ENCODE assay signal across 21 cellular contexts in genomic region chr10:79355420-79356010, GRCh38. TPM values are rescaled to one million over a fixed set of nuclear protein-coding genes. Genes with fewer than 3 reads are reported as not detected.
DNase-seq lines count a peak whose midpoint lies in the region; ATAC-seq and TF ChIP-seq lines count a peak whose summit lies in the region.
"Had no signal": no experiment of that assay in that cellular context is flagged by ENCODE, and none has a peak within 500 bp of the region (broad histone marks: within the 10 kb centered on the region; RNA-seq: fewer than 3 reads in every experiment).

No MANE protein-coding gene starts in this region.

- no peak for ATAC-seq in stimulated activated effector memory CD8-positive, alpha-beta T cell treated with anti-CD3 and anti-CD28 coated beads, Interleukin-12 subunit alpha, Interleukin-12 subunit beta, amount 100 ng/mL, for 72 hours
- no peak for ATAC-seq in CD8-positive, alpha-beta T cell
- ATAC-seq: HCT116; naive thymus-derived CD8-positive, alpha-beta T cell; sciatic nerve had no signal

- no peaks in the 10 kb centered on the region for H3K9me3 ChIP-seq in CD8-positive, alpha-beta T cell (ENCODE audit: low read length)
- H3K9me3 ChIP-seq: thyroid gland had no signal

- no peak overlapping the region for H3K4me3 ChIP-seq in CD8-positive, alpha-beta T cell (ENCODE audit: low read depth, low read length)
- H3K4me3 ChIP-seq: thyroid gland had no signal

- H3K27me3 Mint-ChIP-seq in activated naive CD4-positive, alpha-beta T cell treated with anti-CD3 and anti-CD28 coated beads, Interleukin-2, amount 50 U/mL, for 24 hours, result no peaks in the 10 kb centered on the region
- H3K27me3 Mint-ChIP-seq in activated T-helper 2 cell treated with anti-CD3 and anti-CD28 coated beads, Interferon-gamma antibody, Interleukin-2, Interleukin-4, amounts not matched to agents 10 μg/mL and 5 μg/mL and 100 μg/mL, durations not matched to agents 14 hours and 24 hours and 36 hours (ENCODE audit: low read depth), result no peaks in the 10 kb centered on the region
- H3K27me3 Mint-ChIP-seq in CD8-positive, alpha-beta T cell (ENCODE audit: low read depth), result no peaks in the 10 kb centered on the region
- H3K27me3 Mint-ChIP-seq: activated naive CD8-positive, alpha-beta T cell; CD4-positive, alpha-beta T cell; naive thymus-derived CD8-positive, alpha-beta T cell had no signal

- no peaks in the 10 kb centered on the region for H3K4me1 ChIP-seq in CD8-positive, alpha-beta T cell (ENCODE audit: insufficient read depth, low read length)
- H3K4me1 ChIP-seq: parathyroid adenoma, thyroid gland had no signal

- no peaks in the 10 kb centered on the region for H3K9me3 Mint-ChIP-seq in activated naive CD4-positive, alpha-beta T cell treated with anti-CD3 and anti-CD28 coated beads, Interleukin-2, amount 50 U/mL, for 24 hours
- H3K9me3 Mint-ChIP-seq in activated T-helper 2 cell treated with anti-CD3 and anti-CD28 coated beads, Interferon-gamma antibody, Interleukin-2, Interleukin-4, amounts not matched to agents 10 μg/mL and 5 μg/mL and 100 μg/mL, durations not matched to agents 14 hours and 24 hours and 36 hours, result no peaks in the 10 kb centered on the region
- H3K9me3 Mint-ChIP-seq in stimulated activated effector memory CD8-positive, alpha-beta T cell treated with anti-CD3 and anti-CD28 coated beads, Interleukin-12 subunit alpha, Interleukin-12 subunit beta, amount 100 ng/mL, for 72 hours, result no peaks in the 10 kb centered on the region
- H3K9me3 Mint-ChIP-seq in CD8-positive, alpha-beta T cell, result no peaks in the 10 kb centered on the region
- H3K9me3 Mint-ChIP-seq: CD4-positive, alpha-beta T cell; endodermal cell had no signal

- no peak for TF ChIP-seq CTCF in GM20000 (IDR thresholded peaks at IDR 0.05; ENCODE audit: extremely low read depth, missing control alignments)
- no peak for TF ChIP-seq CTCF in CD8-positive, alpha-beta T cell (IDR thresholded peaks at IDR 0.05)

- intact Hi-C loops in activated T-helper 2 cell treated with anti-CD3 and anti-CD28 coated beads, Interferon-gamma antibody, Interleukin-2, Interleukin-4, amounts not matched to agents 10 μg/mL and 5 μg/mL and 100 μg/mL, durations not matched to agents 14 hours and 24 hours and 36 hours (cut with micrococcal nuclease), result no loop called here
- intact Hi-C loops in CD8-positive, alpha-beta T cell (cut with DNase I, micrococcal nuclease), result no loop called here

- POLR2A ChIA-PET in CD8-positive, alpha-beta T cell (lab: Charles Lee), result no interaction called here

- H3K27me3 ChIP-seq in CD8-positive, alpha-beta T cell (ENCODE audit: insufficient read depth, low read length), result no peaks in the 10 kb centered on the region
- H3K27me3 ChIP-seq: thyroid gland had no signal

- H3K36me3 ChIP-seq in CD8-positive, alpha-beta T cell (ENCODE audit: insufficient read depth, low read length), result peaks cover 31% of the 10 kb centered on the region

- no peak for DNase-seq in activated naive CD4-positive, alpha-beta T cell treated with Interleukin-2 at 50 U/mL for 16 hours
- DNase-seq in GM20000 (ENCODE audit: low spot score) (peak; percentile 2), NCI-H2107 treated with DMSO at 0.1 percent for 48 hours (lab: John Stamatoyannopoulos, UW; ENCODE audit: unreplicated experiment) (no peak), middle frontal gyrus (ENCODE audit: extremely low spot score, low spot score) (no peak)
- DNase-seq in activated T-helper 2 cell treated with anti-CD3 and anti-CD28 coated beads, Interferon-gamma antibody, Interleukin-2, Interleukin-4, amounts not matched to agents 10 μg/mL and 5 μg/mL and 100 μg/mL, durations not matched to agents 14 hours and 24 hours and 36 hours (ENCODE audit: low spot score), result no peak
- DNase-seq in stimulated activated effector memory CD8-positive, alpha-beta T cell treated with anti-CD3 and anti-CD28 coated beads, Interleukin-12 subunit alpha, Interleukin-12 subunit beta, amount 100 ng/mL, for 72 hours (ENCODE audit: low spot score in 2 of 2), result peak in 1 of 2 donors; percentile 45
- DNase-seq in CD8-positive, alpha-beta T cell, result no peak
- DNase-seq: activated CD4-positive, alpha-beta T cell treated with anti-CD3 and anti-CD28 coated beads, Interleukin-2, amount 50 U/mL, for 48 hours; endodermal cell; MM.1S; naive thymus-derived CD8-positive, alpha-beta T cell; NCI-H1930; NCI-H345; T-helper 1 cell; thyroid gland had no signal

- peaks cover 19% of the 10 kb centered on the region for H3K4me1 Mint-ChIP-seq in activated naive CD4-positive, alpha-beta T cell treated with anti-CD3 and anti-CD28 coated beads, Interleukin-2, amount 50 U/mL, for 24 hours
- peaks cover 29% of the 10 kb centered on the region for H3K4me1 Mint-ChIP-seq in activated T-helper 2 cell treated with anti-CD3 and anti-CD28 coated beads, Interferon-gamma antibody, Interleukin-2, Interleukin-4, amounts not matched to agents 10 μg/mL and 5 μg/mL and 100 μg/mL, durations not matched to agents 14 hours and 24 hours and 36 hours (ENCODE audit: low read depth)
- H3K4me1 Mint-ChIP-seq in stimulated activated effector memory CD8-positive, alpha-beta T cell treated with anti-CD3 and anti-CD28 coated beads, Interleukin-12 subunit alpha, Interleukin-12 subunit beta, amount 100 ng/mL, for 72 hours, result peaks cover 43% of the 10 kb centered on the region
- peaks cover 14% of the 10 kb centered on the region for H3K4me1 Mint-ChIP-seq in CD8-positive, alpha-beta T cell (ENCODE audit: low read depth)
- H3K4me1 Mint-ChIP-seq: endodermal cell had no signal

- H3K27ac Mint-ChIP-seq in activated naive CD4-positive, alpha-beta T cell treated with anti-CD3 and anti-CD28 coated beads, Interleukin-2, amount 50 U/mL, for 24 hours, result peak overlapping the region; percentile 55
- peak overlapping the region; percentile 42 for H3K27ac Mint-ChIP-seq in activated T-helper 2 cell treated with anti-CD3 and anti-CD28 coated beads, Interferon-gamma antibody, Interleukin-2, Interleukin-4, amounts not matched to agents 10 μg/mL and 5 μg/mL and 100 μg/mL, durations not matched to agents 14 hours and 24 hours and 36 hours
- peak overlapping the region; percentile 27 for H3K27ac Mint-ChIP-seq in stimulated activated effector memory CD8-positive, alpha-beta T cell treated with anti-CD3 and anti-CD28 coated beads, Interleukin-12 subunit alpha, Interleukin-12 subunit beta, amount 100 ng/mL, for 72 hours
- no peak overlapping the region for H3K27ac Mint-ChIP-seq in CD8-positive, alpha-beta T cell
- H3K27ac Mint-ChIP-seq: activated naive CD8-positive, alpha-beta T cell; CD4-positive, alpha-beta T cell; endodermal cell had no signal

- no peak overlapping the region for H3K27ac ChIP-seq in CD8-positive, alpha-beta T cell (ENCODE audit: low read depth, low read length)
- H3K27ac ChIP-seq: parathyroid adenoma, thyroid gland had no signal

- no peak overlapping the region for H3K4me3 Mint-ChIP-seq in activated naive CD4-positive, alpha-beta T cell treated with anti-CD3 and anti-CD28 coated beads, Interleukin-2, amount 50 U/mL, for 24 hours
- H3K4me3 Mint-ChIP-seq in activated T-helper 2 cell treated with anti-CD3 and anti-CD28 coated beads, Interferon-gamma antibody, Interleukin-2, Interleukin-4, amounts not matched to agents 10 μg/mL and 5 μg/mL and 100 μg/mL, durations not matched to agents 14 hours and 24 hours and 36 hours (ENCODE audit: low read depth), result no peak overlapping the region
- H3K4me3 Mint-ChIP-seq in stimulated activated effector memory CD8-positive, alpha-beta T cell treated with anti-CD3 and anti-CD28 coated beads, Interleukin-12 subunit alpha, Interleukin-12 subunit beta, amount 100 ng/mL, for 72 hours, result no peak overlapping the region
- H3K4me3 Mint-ChIP-seq in CD8-positive, alpha-beta T cell, result no peak overlapping the region
- H3K4me3 Mint-ChIP-seq: activated naive CD8-positive, alpha-beta T cell; CD4-positive, alpha-beta T cell; endodermal cell had no signal

- CTCF ChIA-PET in CD8-positive, alpha-beta T cell (lab: Charles Lee), result no interaction called here

- H3K36me3 Mint-ChIP-seq in activated naive CD4-positive, alpha-beta T cell treated with anti-CD3 and anti-CD28 coated beads, Interleukin-2, amount 50 U/mL, for 24 hours, result peaks cover 23% of the 10 kb centered on the region
- peaks cover 69% of the 10 kb centered on the region for H3K36me3 Mint-ChIP-seq in activated T-helper 2 cell treated with anti-CD3 and anti-CD28 coated beads, Interferon-gamma antibody, Interleukin-2, Interleukin-4, amounts not matched to agents 10 μg/mL and 5 μg/mL and 100 μg/mL, durations not matched to agents 14 hours and 24 hours and 36 hours (ENCODE audit: low read depth)
- peaks cover 85% of the 10 kb centered on the region for H3K36me3 Mint-ChIP-seq in stimulated activated effector memory CD8-positive, alpha-beta T cell treated with anti-CD3 and anti-CD28 coated beads, Interleukin-12 subunit alpha, Interleukin-12 subunit beta, amount 100 ng/mL, for 72 hours
- H3K36me3 Mint-ChIP-seq in CD8-positive, alpha-beta T cell, result peaks cover 59% of the 10 kb centered on the region

RNA-seq across cellular contexts. Expression of gene PPIF, which starts 8.2 kb away (rescaled TPM):
- 119 and 120 TPM in 2 replicates for total RNA-seq in activated T-helper 2 cell treated with anti-CD3 and anti-CD28 coated beads, Interferon-gamma antibody, Interleukin-2, Interleukin-4, amounts not matched to agents 10 μg/mL and 5 μg/mL and 100 μg/mL, durations not matched to agents 14 hours and 24 hours and 36 hours
- total RNA-seq in CD8-positive, alpha-beta T cell, result 10 to 100 TPM; 33.7 to 36.4 TPM
